10 cellular contexts compared by ENCODE assay signal in genomic region chr7:106231856-106232490, GRCh38. TPM values are rescaled to one million over a fixed set of nuclear protein-coding genes. Genes with fewer than 3 reads are reported as not detected.
DNase-seq lines count a peak whose midpoint lies in the region; ATAC-seq and TF ChIP-seq lines count a peak whose summit lies in the region.
"Had no signal": no experiment of that assay in that cellular context is flagged by ENCODE, and none has a peak within 500 bp of the region (broad histone marks: within the 10 kb centered on the region; RNA-seq: fewer than 3 reads in every experiment).

No MANE protein-coding gene starts in this region.

- H3K23ac ChIP-seq in trophoblast cell (ENCODE audit: low read length), result no peak overlapping the region

- no peaks in the 10 kb centered on the region for H3K79me1 ChIP-seq in trophoblast cell (ENCODE audit: low read length)

- H2AK5ac ChIP-seq in trophoblast cell (ENCODE audit: low read length), result no peak overlapping the region

- no peaks in the 10 kb centered on the region for H3K36me3 ChIP-seq in trophoblast cell (ENCODE audit: control insufficient read depth in 1 of 2, insufficient read depth in 2 of 2, low read length in 2 of 2)

- H3K27ac ChIP-seq in trophoblast cell (ENCODE audit: low read depth, low read length), result no peak overlapping the region

- DNase-seq in ELF-1 (ENCODE audit: low read depth, low spot score), result peak; percentile 40
- DNase-seq in astrocyte of the spinal cord (ENCODE audit: low read depth, low spot score), result peak; percentile 17
- no peak for DNase-seq in left lobe of liver (ENCODE audit: low spot score)
- peak; percentile 31 to 59 for DNase-seq in trophoblast cell
- DNase-seq in cerebellum (ENCODE audit: low spot score), result no peak
- DNase-seq in Right ventricle myocardium inferior (ENCODE audit: missing footprints), result no peak
- DNase-seq: C1 segment of cervical spinal cord; CD4-positive, alpha-beta T cell; DMS79 had no signal

- no peaks in the 10 kb centered on the region for H3K79me2 ChIP-seq in trophoblast cell (ENCODE audit: control insufficient read depth, insufficient read depth, low read length, poor library complexity)

- H4K91ac ChIP-seq in trophoblast cell (ENCODE audit: low read depth, low read length), result no peak overlapping the region

- no peak overlapping the region for H2BK120ac ChIP-seq in trophoblast cell (ENCODE audit: insufficient read depth, low read length, poor library complexity)

- no peak overlapping the region for H4K12ac ChIP-seq in trophoblast cell (ENCODE audit: low read depth, low read length)

- no peak overlapping the region for H3K18ac ChIP-seq in trophoblast cell (ENCODE audit: low read length)

- H3K14ac ChIP-seq in trophoblast cell (ENCODE audit: low read length), result no peak overlapping the region

- H3K9ac ChIP-seq in trophoblast cell (ENCODE audit: low read length), result no peak overlapping the region

- H3K9me3 ChIP-seq in trophoblast cell (ENCODE audit: insufficient read depth, low read depth, low read length), result no peaks in the 10 kb centered on the region

- ATAC-seq in left lobe of liver (peak; percentile 77), Right ventricle myocardium inferior (no peak), HG03097 (IDR thresholded peaks at IDR 0.05; ENCODE audit: low FRiP score, unreplicated experiment) (no peak)

- in situ Hi-C loops in astrocyte of the spinal cord (cut with HindIII; ENCODE audit: low sequenced_read_pairs), result no loop called here

- H3K4me3 ChIP-seq in astrocyte of the spinal cord (ENCODE audit: low read depth, low read length) (no peak overlapping the region), trophoblast cell (ENCODE audit: low read depth, low read length) (no peak overlapping the region)

- H2BK12ac ChIP-seq in trophoblast cell (ENCODE audit: low read length), result no peak overlapping the region

- no peaks in the 10 kb centered on the region for H3K27me3 ChIP-seq in trophoblast cell (ENCODE audit: insufficient read depth, low read length)

- no peak overlapping the region for H2BK5ac ChIP-seq in trophoblast cell (ENCODE audit: low read depth, low read length, poor library complexity)

- H2AFZ ChIP-seq in trophoblast cell (ENCODE audit: insufficient read depth, low read length, poor library complexity), result no peak overlapping the region

- intact Hi-C loops in Right ventricle myocardium inferior (cut with DNase I), result no loop called here

- H4K8ac ChIP-seq in trophoblast cell (ENCODE audit: low read depth, low read length), result no peak overlapping the region

- no CpG with 5 or more reads among the region's 7 CpGs for WGBS in trophoblast cell (ENCODE audit: extremely low coverage, insufficient coverage, insufficient read length)

- H3K4me1 ChIP-seq in trophoblast cell (ENCODE audit: control insufficient read depth in 1 of 2, insufficient read depth in 2 of 2, low read length in 2 of 2), result peaks cover 0 to 2% of the 10 kb centered on the region in 2 experiments

- no peak for TF ChIP-seq CTCF in astrocyte of the spinal cord (IDR thresholded peaks at IDR 0.05; ENCODE audit: low read depth, low read length)

- H3K4ac ChIP-seq in trophoblast cell (ENCODE audit: low read depth, low read length), result no peak overlapping the region

- no peak overlapping the region for H3K4me2 ChIP-seq in trophoblast cell (ENCODE audit: low read length)

RNA-seq across cellular contexts. Expression of gene NAMPT, which starts 52.8 kb away (rescaled TPM):
- total RNA-seq in left lobe of liver (136 TPM), cerebellum (53.6 TPM), Right ventricle myocardium inferior (219 TPM)
- polyA plus RNA-seq in trophoblast cell (2013), result 39.0 and 40.4 TPM in 2 replicates

Comparison
In these comparisons a context has a peak if more than half of its experiments do, and no peak if none do; other contexts are left out.
1. DNase-seq: peak in ELF-1 (single experiment), astrocyte of the spinal cord (single experiment) and trophoblast cell (2 of 2); none in left lobe of liver (single experiment), cerebellum (single experiment) and Right ventricle myocardium inferior (single experiment).